ENCODE assay signal across 8 cellular contexts in genomic region chr6:36197739-36198221, GRCh38. TPM values are rescaled to one million over a fixed set of nuclear protein-coding genes. Genes with fewer than 3 reads are reported as not detected.
A peak's percentile ranks its signal among the peaks of the same experiment; 100 is the strongest.
DNase-seq lines count a peak whose midpoint lies in the region; ATAC-seq, FAIRE-seq and TF ChIP-seq lines count a peak whose summit lies in the region.

No MANE protein-coding gene starts in this region.

- no peak for FAIRE-seq in HepG2 (lab: Jason Lieb, UNC)

- no peak for TF ChIP-seq CTCF in HepG2 (CRISPR knock-in tag; IDR thresholded peaks at IDR 0.05)
- TF ChIP-seq CTCF in thyroid gland (IDR thresholded peaks at IDR 0.05), result no peak
- no peak for TF ChIP-seq CTCF in foreskin keratinocyte (conservative IDR thresholded peaks at IDR 0.05)

- TF ChIP-seq EP300 in HepG2 (IDR thresholded peaks at IDR 0.05; ENCODE audit: low read depth in 2 of 2, low read length in 2 of 2) (no peak), HepG2 (CRISPR knock-in tag; IDR thresholded peaks at IDR 0.05; ENCODE audit: borderline replicate concordance) (no peak)

- TF ChIP-seq POLR2A in HepG2 (IDR thresholded peaks at IDR 0.05; ENCODE audit: insufficient read depth in 1 of 2, low read depth in 2 of 2, low read length in 2 of 2), result no peak
- TF ChIP-seq POLR2A in thyroid gland (IDR thresholded peaks at IDR 0.05), result no peak

- in situ Hi-C loops in HepG2 (cut with HindIII; ENCODE audit: extremely low pct_ligation_motif_present, low pct_unique_long_range_greater_than_20kb), result loop anchor here (5.0 kb wide), 2 partner anchors 65 to 170 kb away; partner anchors contain the start of genes MAPK13 and MAPK14

- H4K20me1 ChIP-seq in HepG2 (ENCODE audit: insufficient read depth, low read length), result no peaks in the 10 kb centered on the region

- H3K9me3 ChIP-seq in adipocyte (ENCODE audit: control insufficient read depth, low read length) (no peaks in the 10 kb centered on the region), HepG2 (ENCODE audit: low read length) (no peaks in the 10 kb centered on the region), thyroid gland (no peaks in the 10 kb centered on the region)

- POLR2A ChIA-PET in HepG2 (lab: Yijun Ruan, JAX), result interaction anchor here (1.0 to 1.6 kb wide), 7 partner anchors 9 to 481 kb away, joined by 3 to 27 read pairs (median 6); partner anchors contain the start of genes CDKN1A, MAPK13 and MAPK14

- H3K4me1 Mint-ChIP-seq in activated naive CD4-positive, alpha-beta T cell treated with anti-CD3 and anti-CD28 coated beads for 36 hours (ENCODE audit: low read depth), result peaks cover 49% of the 10 kb centered on the region

- TF ChIP-seq RAD21 in HepG2 (CRISPR knock-in tag; IDR thresholded peaks at IDR 0.05), result no peak

- peaks cover 19% of the 10 kb centered on the region for H3K36me3 Mint-ChIP-seq in activated naive CD4-positive, alpha-beta T cell treated with anti-CD3 and anti-CD28 coated beads for 36 hours (ENCODE audit: low read depth)

- intact Hi-C loops in activated naive CD4-positive, alpha-beta T cell treated with anti-CD3 and anti-CD28 coated beads for 36 hours (cut with micrococcal nuclease), result loop anchor here (1.0 to 5.0 kb wide), 3 partner anchors 105 to 170 kb away; partner anchors contain the start of gene MAPK14
- intact Hi-C loops in HepG2 (cut with micrococcal nuclease; ENCODE audit: unreplicated experiment) (loop anchor here (1.0 to 2.0 kb wide), 3 partner anchors 67 to 169 kb away; partner anchors contain the start of gene MAPK13), thyroid gland (cut with DNase I) (loop anchor here (5.0 kb wide), 2 partner anchors 70 to 170 kb away; partner anchors contain the start of gene MAPK14)

- H3K27me3 ChIP-seq in adipocyte (replicated peaks; ENCODE audit: control insufficient read depth, insufficient read depth, low read length), result no peaks in the 10 kb centered on the region
- no peaks in the 10 kb centered on the region for H3K27me3 ChIP-seq in HepG2 (ENCODE audit: control insufficient read depth in 1 of 2, insufficient read depth in 2 of 2, low read length in 2 of 2)
- H3K27me3 ChIP-seq in thyroid gland, result no peaks in the 10 kb centered on the region
- H3K27me3 ChIP-seq in foreskin keratinocyte, result peaks cover 3% of the 10 kb centered on the region

- peaks cover 48% of the 10 kb centered on the region for H3K79me2 ChIP-seq in HepG2 (ENCODE audit: insufficient read depth, low read length)

- peak overlapping the region; percentile 39 for H3K9ac ChIP-seq in adipocyte (ENCODE audit: low read length)
- H3K9ac ChIP-seq in HepG2 (ENCODE audit: insufficient read depth, low read depth, low read length), result peak overlapping the region; percentile 68

- H3K4me2 ChIP-seq in HepG2 (ENCODE audit: low read depth, low read length), result peak overlapping the region; percentile 90

- WGBS in HepG2 (ENCODE audit: low lambda C conversion rate), result 79% methylated on average over 17 of the region's 17 CpGs
- 34 to 54% methylated on average over 9 to 17 of the region's 17 CpGs for WGBS in thyroid gland, 2 donors

- no peak overlapping the region for H2AFZ ChIP-seq in HepG2 (ENCODE audit: low read length)

- peaks cover 32% of the 10 kb centered on the region for H3K36me3 ChIP-seq in adipocyte (ENCODE audit: control insufficient read depth, insufficient read depth, low read length, severe bottlenecking)
- peaks cover 19 to 32% of the 10 kb centered on the region in 2 experiments for H3K36me3 ChIP-seq in HepG2 (replicated peaks in 1 of 2; ENCODE audit: control insufficient read depth in 1 of 2, insufficient read depth in 2 of 2, low read length in 2 of 2)
- H3K36me3 ChIP-seq in thyroid gland, result peaks cover 12 to 16% of the 10 kb centered on the region in 2 donors

- H3K4me3 ChIP-seq in adipocyte (ENCODE audit: low read length) (peak overlapping the region; percentile 86), HepG2 (replicated peaks in 1 of 3; ENCODE audit: insufficient read depth in 1 of 3, low read depth in 2 of 3, low read length in 3 of 3) (peak overlapping the region; percentile 65 to 90 (median 81)), thyroid gland (replicated peaks in 1 of 3) (peak overlapping the region in 1 of 3 donors; percentile 66)

- H3K4me3 Mint-ChIP-seq in activated naive CD4-positive, alpha-beta T cell treated with anti-CD3 and anti-CD28 coated beads for 36 hours, result peak overlapping the region; percentile 89

- ATAC-seq in HepG2 (no peak), HG02885 (IDR thresholded peaks at IDR 0.05; ENCODE audit: poor library complexity, unreplicated experiment) (no peak), foreskin keratinocyte (no peak), GM19351 (IDR thresholded peaks at IDR 0.05; ENCODE audit: unreplicated experiment) (no peak)

- H3K27ac ChIP-seq in HepG2 (ENCODE audit: extremely low read length, insufficient read depth, low read length), result no peak overlapping the region
- no peak overlapping the region for H3K27ac ChIP-seq in thyroid gland
- H3K27ac ChIP-seq in foreskin keratinocyte, result no peak overlapping the region

- CTCF ChIA-PET in activated naive CD4-positive, alpha-beta T cell treated with anti-CD3 and anti-CD28 coated beads for 36 hours (lab: Charles Lee), result interaction anchor here (0.7 to 1.3 kb wide), 4 partner anchors 58 to 153 kb away, joined by 3 to 4 read pairs (median 3); no protein-coding TSS in a partner anchor
- CTCF ChIA-PET in HepG2 (lab: Yijun Ruan, JAX; ENCODE audit: low intra/inter-chr PET ratio, low total read pairs), result interaction anchor here (3.1 kb wide), 1 partner anchor 74 kb away, joined by 20 read pairs; no protein-coding TSS in a partner anchor

- H3K9me3 Mint-ChIP-seq in activated naive CD4-positive, alpha-beta T cell treated with anti-CD3 and anti-CD28 coated beads for 36 hours, result peaks cover 1% of the 10 kb centered on the region

- no peaks in the 10 kb centered on the region for H3K27me3 Mint-ChIP-seq in activated naive CD4-positive, alpha-beta T cell treated with anti-CD3 and anti-CD28 coated beads for 36 hours (ENCODE audit: low read depth)

- H3K4me1 ChIP-seq in adipocyte (ENCODE audit: control insufficient read depth, insufficient read depth, low read length), result peaks cover 14% of the 10 kb centered on the region
- H3K4me1 ChIP-seq in HepG2 (ENCODE audit: insufficient read depth, low read length), result peaks cover 26% of the 10 kb centered on the region
- H3K4me1 ChIP-seq in thyroid gland, result peaks cover 10 to 14% of the 10 kb centered on the region in 2 donors
- H3K4me1 ChIP-seq in foreskin keratinocyte, result peaks cover 10% of the 10 kb centered on the region

- TSS peak; percentile 63 for BruUV-seq in HepG2 (replicated peaks; lab: Mats Ljungman, UMichigan)

- DNase-seq in activated naive CD4-positive, alpha-beta T cell treated with anti-CD3 and anti-CD28 coated beads for 36 hours, result peak; percentile 18
- no peak for DNase-seq in activated naive CD4-positive, alpha-beta T cell (lab: John Stamatoyannopoulos, UW)
- DNase-seq in adipocyte (ENCODE audit: low read depth) (no peak), HepG2 (ENCODE audit: low spot score) (no peak), thyroid gland (peak; percentile 25 to 30), foreskin keratinocyte (no peak)

- peak overlapping the region; percentile 93 for H3K27ac Mint-ChIP-seq in activated naive CD4-positive, alpha-beta T cell treated with anti-CD3 and anti-CD28 coated beads for 36 hours

TF ChIP-seq in HepG2, 621 proteins besides CTCF, POLR2A, EP300 and RAD21:
- no peak for TF ChIP-seq SYNCRIP (IDR thresholded peaks at IDR 0.05; ENCODE audit: insufficient read depth, low read depth, low read length)
- 0 out of 2 replicates have a peak, but pooled peaks have one; percentile 38 for TF ChIP-seq HES4 (CRISPR knock-in tag; IDR thresholded peaks at IDR 0.05; ENCODE audit: borderline replicate concordance)
- 0 out of 2 replicates have a peak, but pooled peaks have one; percentile 29 for TF ChIP-seq ZNF572 (CRISPR knock-in tag; IDR thresholded peaks at IDR 0.05)
- peak; percentile 28; the same call in 1 of the 2 replicates for TF ChIP-seq ZNF768 (CRISPR knock-in tag; IDR thresholded peaks at IDR 0.05)

RNA-seq across cellular contexts. Expression of gene BRPF3, which starts 1.2 kb away (rescaled TPM):
- total RNA-seq in activated naive CD4-positive, alpha-beta T cell treated with anti-CD3 and anti-CD28 coated beads for 36 hours, result 10 to 100 TPM; 15.3 to 15.9 TPM
- total RNA-seq in HepG2 (2016; rRNA removed; fragmentation: Illumina TruSeq; extraction: Trizol) (12.3 and 14.7 TPM in 2 replicates), thyroid gland (10 to 100 TPM; 21.5 to 55.1 (median 35.3) TPM), foreskin keratinocyte (6.9 and 7.3 TPM in 2 replicates)
- total RNA-seq in HepG2 (2016; cell fraction: cytosol; rRNA removed; fragmentation: Illumina TruSeq; extraction: Trizol; ENCODE audit: low read depth), result 2.7 and 4.1 TPM in 2 replicates
- 13.1 and 13.7 TPM in 2 replicates for total RNA-seq in HepG2 (2016; cell fraction: insoluble cytoplasmic fraction; rRNA removed; fragmentation: Illumina TruSeq; extraction: Trizol)
- total RNA-seq in HepG2 (2016; cell fraction: membrane; rRNA removed; fragmentation: Illumina TruSeq; extraction: Trizol), result 13.7 and 14.6 TPM in 2 replicates
- total RNA-seq in HepG2 (2016; cell fraction: nucleus; rRNA removed; fragmentation: Illumina TruSeq; extraction: Trizol), result 20.5 and 24.2 TPM in 2 replicates
- polyA plus RNA-seq in HepG2 (2011; rRNA removed) (22.9 and 25.2 TPM in 2 replicates), foreskin keratinocyte (4.1 and 4.2 TPM in 2 replicates)
- 17.0 and 19.9 TPM in 2 replicates for polyA plus RNA-seq in HepG2 (2011; cell fraction: cytosol; rRNA removed)
- 34.9 and 37.6 TPM in 2 replicates for polyA plus RNA-seq in HepG2 (2011; cell fraction: nucleus; rRNA removed)
- polyA plus RNA-seq in HepG2 (2012), result 27.0 and 27.6 TPM in 2 replicates
- polyA plus RNA-seq in HepG2 (2016; cell fraction: cytosol; fragmentation: Illumina TruSeq; extraction: Trizol; ENCODE audit: low read depth), result 3.5 and 4.2 TPM in 2 replicates
- polyA plus RNA-seq in HepG2 (2016; cell fraction: insoluble cytoplasmic fraction; fragmentation: Illumina TruSeq; extraction: Trizol; ENCODE audit: low read depth), result 29.3 and 35.1 TPM in 2 replicates
- 18.5 and 19.9 TPM in 2 replicates for polyA plus RNA-seq in HepG2 (2016; cell fraction: membrane; fragmentation: Illumina TruSeq; extraction: Trizol; ENCODE audit: low read depth)
- 41.3 and 46.6 TPM in 2 replicates for polyA plus RNA-seq in HepG2 (2016; cell fraction: nucleus; fragmentation: Illumina TruSeq; extraction: Trizol; ENCODE audit: insufficient read depth, low read depth)
- polyA minus RNA-seq in HepG2 (2011; rRNA and poly(A)+ RNA removed; ENCODE audit: low replicate concordance), result 16.1 and 49.4 TPM in 2 replicates
- 10.9 and 14.6 TPM in 2 replicates for polyA minus RNA-seq in HepG2 (2011; cell fraction: cytosol; rRNA and poly(A)+ RNA removed)
- polyA minus RNA-seq in HepG2 (2011; cell fraction: nucleus; rRNA and poly(A)+ RNA removed), result 61.0 and 69.4 TPM in 2 replicates

Comparison
In these comparisons a context has a peak if more than half of its experiments do, and no peak if none do; other contexts are left out.
1. DNase-seq: peak in activated naive CD4-positive, alpha-beta T cell treated with anti-CD3 and anti-CD28 coated beads for 36 hours (single experiment) and thyroid gland (2 of 2); none in activated naive CD4-positive, alpha-beta T cell (0 of 4), adipocyte (single experiment), HepG2 (single experiment) and foreskin keratinocyte (0 of 2).